Comparison of ENCODE assay signal across 14 cellular contexts in the genomic region with DNA sequence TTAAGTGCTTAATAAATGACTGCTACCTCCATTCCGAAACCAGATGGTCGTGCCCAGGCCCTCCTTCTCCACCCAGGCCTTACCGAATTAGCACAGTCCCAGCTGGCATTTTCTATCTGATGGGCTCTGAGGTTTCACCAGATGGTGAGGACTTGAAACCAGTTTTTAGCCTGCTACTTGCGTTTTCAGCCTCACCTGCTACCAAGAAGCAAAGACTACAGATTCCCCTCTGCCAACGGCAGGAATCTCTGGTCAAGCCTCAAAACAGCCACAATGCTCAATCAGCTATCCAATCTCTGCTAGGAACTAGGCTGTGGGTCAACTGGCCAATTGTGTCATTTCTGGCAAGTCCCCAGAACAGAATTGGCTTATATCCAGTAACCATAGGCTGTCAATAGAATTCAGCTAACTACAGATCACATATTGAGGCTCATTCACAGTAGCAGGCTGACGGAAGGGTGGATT. TPM values are rescaled to one million over a fixed set of nuclear protein-coding genes. Genes with fewer than 3 reads are reported as not detected.
DNase-seq lines count a peak whose midpoint lies in the region; ATAC-seq and TF ChIP-seq lines count a peak whose summit lies in the region.
"Had no signal": no experiment of that assay in that cellular context is flagged by ENCODE, and none has a peak within 500 bp of the region (broad histone marks: within the 10 kb centered on the region; RNA-seq: fewer than 3 reads in every experiment).

No MANE protein-coding gene starts in this region.

- H3K4me2 ChIP-seq in MM.1S (ENCODE audit: low read depth, low read length) = peak overlapping the region; percentile 37

- peaks cover 24% of the 10 kb centered on the region for H3K36me3 Mint-ChIP-seq in natural killer cell
- H3K36me3 Mint-ChIP-seq: mesothelial cell of epicardium had no signal

- H3K36me3 ChIP-seq in MM.1S (replicated peaks; ENCODE audit: insufficient read depth, low read length) = no peaks in the 10 kb centered on the region

- H3K4me1 ChIP-seq in MM.1S (ENCODE audit: low read length) = peaks cover 26% of the 10 kb centered on the region

- H3K79me2 ChIP-seq in MM.1S (ENCODE audit: low read length) = no peaks in the 10 kb centered on the region

- no peak for TF ChIP-seq CTCF in GM12864 (IDR thresholded peaks at IDR 0.05; ENCODE audit: low read depth, low read length, missing control alignments)
- TF ChIP-seq CTCF in MM.1S (IDR thresholded peaks at IDR 0.05; ENCODE audit: low read length) = no peak
- TF ChIP-seq CTCF in coronary artery (IDR thresholded peaks at IDR 0.05) = no peak
- TF ChIP-seq CTCF in natural killer cell (IDR thresholded peaks at IDR 0.05) = no peak

- no peaks in the 10 kb centered on the region for H3K9me2 ChIP-seq in MM.1S (replicated peaks; ENCODE audit: insufficient read depth, low read length)

- intact Hi-C loops in natural killer cell (cut with micrococcal nuclease) = no loop called here

- peak overlapping the region; percentile 11; the same call in 1 of the 2 replicates for H3K9ac ChIP-seq in MM.1S (ENCODE audit: low read length)

- H3K27me3 Mint-ChIP-seq in natural killer cell (ENCODE audit: low read depth in 2 of 2) = no peaks in the 10 kb centered on the region

- peak in 2 of 3 donors; percentile 10 to 30 for ATAC-seq in natural killer cell
- ATAC-seq in HG02870 (IDR thresholded peaks at IDR 0.05; ENCODE audit: unreplicated experiment) = no peak
- no peak for ATAC-seq in GM19351 (IDR thresholded peaks at IDR 0.05; ENCODE audit: unreplicated experiment)
- no peak for ATAC-seq in HG03139 (IDR thresholded peaks at IDR 0.05; ENCODE audit: unreplicated experiment)

- H3K9me3 Mint-ChIP-seq in natural killer cell = no peaks in the 10 kb centered on the region
- H3K9me3 Mint-ChIP-seq: endodermal cell, mesothelial cell of epicardium had no signal

- no peaks in the 10 kb centered on the region for H3K27me3 ChIP-seq in MM.1S (replicated peaks; ENCODE audit: insufficient read depth, low read length)

- H3K9me3 ChIP-seq in MM.1S (replicated peaks; ENCODE audit: insufficient read depth, low read length) = no peaks in the 10 kb centered on the region

- no peak overlapping the region for H3K4me3 Mint-ChIP-seq in natural killer cell
- H3K4me3 Mint-ChIP-seq: endodermal cell, mesothelial cell of epicardium had no signal

- no peaks in the 10 kb centered on the region for H4K20me1 ChIP-seq in MM.1S (ENCODE audit: insufficient read depth, low read length)

- H3K27ac Mint-ChIP-seq in natural killer cell = peak overlapping the region; percentile 58 to 71
- H3K27ac Mint-ChIP-seq: endodermal cell, mesothelial cell of epicardium had no signal

- peaks cover 13% of the 10 kb centered on the region for H3F3A ChIP-seq in MM.1S (ENCODE audit: insufficient read depth, low read length)

- no peak overlapping the region; the same call in 1 of the 2 replicates for H2AFZ ChIP-seq in MM.1S (ENCODE audit: low read length)

- H3K4me1 Mint-ChIP-seq in natural killer cell = peaks cover 25 to 39% of the 10 kb centered on the region in 2 donors
- H3K4me1 Mint-ChIP-seq: endodermal cell, mesothelial cell of epicardium had no signal

- H3K4me3 ChIP-seq in GM12864 (ENCODE audit: low read depth, low read length) (no peak overlapping the region), MM.1S (ENCODE audit: low read length) (no peak overlapping the region), coronary artery (no peak overlapping the region)

- DNase-seq in GM12864 (ENCODE audit: low read depth) (peak; percentile 31), MM.1S (peak; percentile 97), coronary artery (ENCODE audit: low spot score) (peak; percentile 43), natural killer cell (no peak)
- no peak for DNase-seq in activated CD4-positive, alpha-beta T cell treated with anti-CD3 and anti-CD28 coated beads, Interleukin-2, amount 50 U/mL, for 48 hours
- DNase-seq: endodermal cell; GF-D8; NCI-H1105; NCI-H774; stimulated activated CD4-positive, alpha-beta T cell treated with anti-CD3 and anti-CD28 coated beads, Interleukin-4, amount 100 ng/mL, for 24 hours had no signal

- H3K27ac ChIP-seq in MM.1S (ENCODE audit: low read length) = peak overlapping the region; percentile 80
- peak overlapping the region in 1 of 2 donors; percentile 53 for H3K27ac ChIP-seq in coronary artery

RNA-seq across cellular contexts. Expression of a gene that starts 11.7 kb away (rescaled TPM):
- total RNA-seq in natural killer cell = 10 to 100 TPM; 57.1 to 79.8 (median 72.6) TPM

Comparison
In these comparisons a context has a peak if more than half of its experiments do, and no peak if none do; other contexts are left out.
1. DNase-seq: peak in GM12864 (single experiment), MM.1S (single experiment) and coronary artery (single experiment); none in natural killer cell (single experiment) and activated CD4-positive, alpha-beta T cell treated with anti-CD3 and anti-CD28 coated beads, Interleukin-2, amount 50 U/mL, for 48 hours (0 of 2).
2. ATAC-seq: peak in natural killer cell (2 of 3); none in HG02870 (single experiment), GM19351 (single experiment) and HG03139 (single experiment).